ENCODE assay signal across 8 cellular contexts in the genomic region with DNA sequence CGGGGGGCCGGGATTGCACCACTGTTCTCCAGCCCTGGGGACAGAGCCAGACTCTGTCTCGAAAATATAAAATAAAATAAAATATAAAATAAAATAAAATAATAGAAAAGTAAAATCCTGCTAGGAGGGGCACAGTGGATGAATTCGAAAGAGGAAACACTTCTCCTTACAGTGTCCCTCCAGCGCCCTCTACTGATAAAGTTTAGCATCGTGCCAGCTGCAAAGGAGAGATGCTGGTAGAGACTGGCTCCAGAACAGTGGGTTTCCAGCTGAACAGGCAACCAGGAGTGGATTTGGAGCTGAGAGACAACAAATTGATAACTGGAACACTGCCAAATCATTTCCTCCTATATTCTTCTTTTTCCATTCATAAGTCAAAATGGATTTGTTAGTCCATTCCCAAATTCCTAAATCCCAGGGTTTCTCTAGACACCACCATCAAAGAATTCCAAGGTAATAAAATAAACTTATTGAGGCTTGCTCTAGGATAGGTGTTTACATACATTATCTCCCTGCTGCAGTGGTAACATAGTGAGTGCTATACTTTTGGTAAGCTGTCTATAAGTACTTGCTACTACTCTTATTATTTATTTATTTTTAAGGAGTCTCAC. TPM values are rescaled to one million over a fixed set of nuclear protein-coding genes. Genes with fewer than 3 reads are reported as not detected.
DNase-seq lines count a peak whose midpoint lies in the region; ATAC-seq and TF ChIP-seq lines count a peak whose summit lies in the region.

No MANE protein-coding gene starts in this region.

- H3K4me1 ChIP-seq in smooth muscle cell (ENCODE audit: low read depth): peaks cover 11% of the 10 kb centered on the region

- peak; percentile 87 for TF ChIP-seq CTCF in smooth muscle cell (IDR thresholded peaks at IDR 0.05; ENCODE audit: borderline replicate concordance, insufficient read depth, poor library complexity, severe bottlenecking)

- no peaks in the 10 kb centered on the region for H4K20me1 ChIP-seq in smooth muscle cell (ENCODE audit: low read depth)

- no peak overlapping the region for H2AFZ ChIP-seq in smooth muscle cell (ENCODE audit: low read depth)

- no peaks in the 10 kb centered on the region for H3F3A ChIP-seq in smooth muscle cell (ENCODE audit: low read depth)

- no peak overlapping the region for H3K4me3 ChIP-seq in smooth muscle cell

- DNase-seq in GDM1 (lab: John Stamatoyannopoulos, UW) (peak; percentile 59), NCI-H146 (lab: John Stamatoyannopoulos, UW) (peak; percentile 90), T-helper 2 cell (peak in 4 of 5 experiments; percentile 33 to 69 (median 40)), amygdala (lab: John Stamatoyannopoulos, UW) (peak in 53 of 56 donors; percentile 2 to 90 (median 47)), hepatic stellate cell (ENCODE audit: low spot score) (peak; percentile 68), smooth muscle cell (lab: John Stamatoyannopoulos, UW; ENCODE audit: unreplicated experiment) (peak; percentile 16)

- no peaks in the 10 kb centered on the region for H3K9me3 ChIP-seq in smooth muscle cell (replicated peaks; ENCODE audit: low read depth)

- H3K27me3 ChIP-seq in smooth muscle cell (ENCODE audit: low read depth): peaks cover under 1% of the 10 kb centered on the region

- 32% methylated on average over 6 of the region's 6 CpGs for WGBS in smooth muscle cell (ENCODE audit: low lambda C conversion rate)

- no peak overlapping the region for H3K9ac ChIP-seq in smooth muscle cell (ENCODE audit: low read depth)

- no peaks in the 10 kb centered on the region for H3K79me2 ChIP-seq in smooth muscle cell (ENCODE audit: low read depth)

- no peaks in the 10 kb centered on the region for H3K36me3 ChIP-seq in smooth muscle cell (ENCODE audit: low read depth)

- H3K4me2 ChIP-seq in smooth muscle cell: no peak overlapping the region

- H3K27ac ChIP-seq in smooth muscle cell (ENCODE audit: low read depth): no peak overlapping the region

- peak; percentile 56 for ATAC-seq in HG02610 (IDR thresholded peaks at IDR 0.05; ENCODE audit: unreplicated experiment)
- no peak for ATAC-seq in GM18502 (IDR thresholded peaks at IDR 0.05; ENCODE audit: poor library complexity, unreplicated experiment)

RNA-seq across cellular contexts. Expression of a gene that starts 31.7 kb away (rescaled TPM):
- total RNA-seq in smooth muscle cell: 26.8 and 46.9 TPM in 2 replicates
- 35.2 and 38.7 TPM in 2 replicates for polyA plus RNA-seq in smooth muscle cell

RNA-seq across cellular contexts. Expression of a gene that starts 32.4 kb away (rescaled TPM):
- total RNA-seq in smooth muscle cell: 1.2 and 1.3 TPM in 2 replicates
- polyA plus RNA-seq in smooth muscle cell: 2.4 and 3.3 TPM in 2 replicates

Comparison
In these comparisons a context has a peak if more than half of its experiments do, and no peak if none do; other contexts are left out.
1. DNase-seq: peak in every context shown above with its lines; median percentile 90 in NCI-H146; 68 in hepatic stellate cell; 59 in GDM1; 47 in amygdala; 40 in T-helper 2 cell; 16 in smooth muscle cell.